9 cellular contexts compared by ENCODE assay signal in genomic region chr6:140050232-140050995, GRCh38.
DNase-seq lines count a peak whose midpoint lies in the region; ATAC-seq and TF ChIP-seq lines count a peak whose summit lies in the region.
"Had no signal": no experiment of that assay in that cellular context is flagged by ENCODE, and none has a peak within 500 bp of the region (broad histone marks: within the 10 kb centered on the region; RNA-seq: fewer than 3 reads in every experiment).

No MANE protein-coding gene starts in this region.

- DNase-seq in HT1080 (ENCODE audit: low read depth) (peak; percentile 58), left ventricle myocardium inferior (peak; percentile 20)
- no peak for DNase-seq in activated T-cell treated with anti-CD3 and anti-CD28 coated beads, Interleukin-2, amount 50 U/mL, for 48 hours
- DNase-seq: NCI-H1105 treated with DMSO at 0.1 percent for 48 hours had no signal

- peaks cover 10% of the 10 kb centered on the region for H3K9me3 ChIP-seq in left ventricle myocardium inferior (replicated peaks)
- no peaks in the 10 kb centered on the region for H3K9me3 ChIP-seq in skeletal muscle tissue (ENCODE audit: control insufficient read depth in 3 of 3, low read length in 3 of 3)
- H3K9me3 ChIP-seq: neutrophil had no signal

- no peaks in the 10 kb centered on the region for H3K36me3 ChIP-seq in left ventricle myocardium inferior
- no peaks in the 10 kb centered on the region for H3K36me3 ChIP-seq in skeletal muscle tissue (ENCODE audit: control insufficient read depth in 3 of 3, insufficient read depth in 3 of 3, low read length in 3 of 3)
- H3K36me3 ChIP-seq: neutrophil had no signal

- intact Hi-C loops in left ventricle myocardium inferior (cut with micrococcal nuclease), result no loop called here

- no peak for TF ChIP-seq CTCF in left ventricle myocardium inferior (IDR thresholded peaks at IDR 0.05; ENCODE audit: borderline replicate concordance)

- H3K9ac ChIP-seq in skeletal muscle tissue (ENCODE audit: low read depth in 1 of 3, low read length in 3 of 3), result no peak overlapping the region

- H3K4me3 ChIP-seq in left ventricle myocardium inferior, result no peak overlapping the region
- H3K4me3 ChIP-seq in skeletal muscle tissue (ENCODE audit: low read length in 3 of 3), result no peak overlapping the region

- H3K27me3 ChIP-seq in left ventricle myocardium inferior (ENCODE audit: low read depth) (no peaks in the 10 kb centered on the region), skeletal muscle tissue (ENCODE audit: control insufficient read depth in 3 of 3, insufficient read depth in 3 of 3, low read length in 3 of 3) (no peaks in the 10 kb centered on the region)
- H3K27me3 ChIP-seq: neutrophil had no signal

- H3K4me1 ChIP-seq in left ventricle myocardium inferior (no peaks in the 10 kb centered on the region), skeletal muscle tissue (ENCODE audit: control insufficient read depth in 3 of 3, insufficient read depth in 3 of 3, low read length in 3 of 3) (no peaks in the 10 kb centered on the region)

- ATAC-seq in SK-N-SH treated with all-trans-retinoic acid at 6 μM for 48 hours (peak; percentile 37), GM18907 (IDR thresholded peaks at IDR 0.05; ENCODE audit: unreplicated experiment) (no peak), GM18502 (IDR thresholded peaks at IDR 0.05; ENCODE audit: poor library complexity, unreplicated experiment) (no peak)

- H3K27ac ChIP-seq in left ventricle myocardium inferior (replicated peaks), result peak overlapping the region; percentile 70
- peak overlapping the region; percentile 41 for H3K27ac ChIP-seq in skeletal muscle tissue (ENCODE audit: low read depth, low read length)
- H3K27ac ChIP-seq: neutrophil had no signal

TF ChIP-seq in SK-N-SH treated with all-trans-retinoic acid at 6 μM for 48 hours, 23 proteins besides CTCF, POLR2A, EP300 and RAD21:
- TF ChIP-seq TCF4 (CRISPR knock-in tag; IDR thresholded peaks at IDR 0.05; ENCODE audit: borderline replicate concordance) (peak; percentile 14; the same call in 1 of the 2 replicates), CREB5 (CRISPR knock-in tag; IDR thresholded peaks at IDR 0.05; ENCODE audit: low read depth) (no peak), ZFP30 (CRISPR knock-in tag; IDR thresholded peaks at IDR 0.05) (no peak), PATZ1 (CRISPR knock-in tag; IDR thresholded peaks at IDR 0.05; ENCODE audit: borderline replicate concordance) (no peak), ISL1 (CRISPR knock-in tag; IDR thresholded peaks at IDR 0.05) (peak; percentile 22; the same call in 1 of the 2 replicates), ARNTL (CRISPR knock-in tag; IDR thresholded peaks at IDR 0.05; ENCODE audit: borderline replicate concordance, low read depth) (no peak), GLIS3 (CRISPR knock-in tag; IDR thresholded peaks at IDR 0.05) (no peak), TOX (CRISPR knock-in tag; IDR thresholded peaks at IDR 0.05; ENCODE audit: borderline replicate concordance) (no peak)

Comparison
In these comparisons a context has a peak if more than half of its experiments do, and no peak if none do; other contexts are left out.
1. DNase-seq: peak in HT1080 (single experiment) and left ventricle myocardium inferior (single experiment); none in activated T-cell treated with anti-CD3 and anti-CD28 coated beads, Interleukin-2, amount 50 U/mL, for 48 hours (0 of 2).